ENCODE assay signal across 1 cellular context in the genomic region with DNA sequence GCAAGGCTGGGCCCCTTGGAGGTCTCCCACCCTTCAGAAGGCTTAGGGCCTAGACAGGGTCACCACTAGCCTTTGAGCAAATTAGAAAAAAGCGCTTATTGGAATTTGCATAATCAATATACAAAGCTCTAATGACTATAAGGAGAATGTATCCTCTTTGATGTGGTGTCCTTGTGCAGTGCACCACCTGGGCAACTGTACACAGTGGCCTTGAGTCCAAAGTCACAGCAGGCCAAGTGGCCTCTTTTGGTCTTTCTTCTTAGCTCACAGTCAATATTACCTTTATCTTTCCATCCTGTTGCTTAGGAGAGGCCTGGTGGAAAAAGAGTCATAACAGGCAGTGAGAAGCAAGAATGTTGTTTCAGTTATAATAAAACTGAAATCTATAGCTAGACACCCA.
TF ChIP-seq lines count a peak whose summit lies in the region.

No MANE protein-coding gene starts in this region.

TF ChIP-seq in HepG2, 621 proteins besides CTCF, POLR2A, EP300 and RAD21 (continued from another document):
- TF ChIP-seq, protein P1, sequence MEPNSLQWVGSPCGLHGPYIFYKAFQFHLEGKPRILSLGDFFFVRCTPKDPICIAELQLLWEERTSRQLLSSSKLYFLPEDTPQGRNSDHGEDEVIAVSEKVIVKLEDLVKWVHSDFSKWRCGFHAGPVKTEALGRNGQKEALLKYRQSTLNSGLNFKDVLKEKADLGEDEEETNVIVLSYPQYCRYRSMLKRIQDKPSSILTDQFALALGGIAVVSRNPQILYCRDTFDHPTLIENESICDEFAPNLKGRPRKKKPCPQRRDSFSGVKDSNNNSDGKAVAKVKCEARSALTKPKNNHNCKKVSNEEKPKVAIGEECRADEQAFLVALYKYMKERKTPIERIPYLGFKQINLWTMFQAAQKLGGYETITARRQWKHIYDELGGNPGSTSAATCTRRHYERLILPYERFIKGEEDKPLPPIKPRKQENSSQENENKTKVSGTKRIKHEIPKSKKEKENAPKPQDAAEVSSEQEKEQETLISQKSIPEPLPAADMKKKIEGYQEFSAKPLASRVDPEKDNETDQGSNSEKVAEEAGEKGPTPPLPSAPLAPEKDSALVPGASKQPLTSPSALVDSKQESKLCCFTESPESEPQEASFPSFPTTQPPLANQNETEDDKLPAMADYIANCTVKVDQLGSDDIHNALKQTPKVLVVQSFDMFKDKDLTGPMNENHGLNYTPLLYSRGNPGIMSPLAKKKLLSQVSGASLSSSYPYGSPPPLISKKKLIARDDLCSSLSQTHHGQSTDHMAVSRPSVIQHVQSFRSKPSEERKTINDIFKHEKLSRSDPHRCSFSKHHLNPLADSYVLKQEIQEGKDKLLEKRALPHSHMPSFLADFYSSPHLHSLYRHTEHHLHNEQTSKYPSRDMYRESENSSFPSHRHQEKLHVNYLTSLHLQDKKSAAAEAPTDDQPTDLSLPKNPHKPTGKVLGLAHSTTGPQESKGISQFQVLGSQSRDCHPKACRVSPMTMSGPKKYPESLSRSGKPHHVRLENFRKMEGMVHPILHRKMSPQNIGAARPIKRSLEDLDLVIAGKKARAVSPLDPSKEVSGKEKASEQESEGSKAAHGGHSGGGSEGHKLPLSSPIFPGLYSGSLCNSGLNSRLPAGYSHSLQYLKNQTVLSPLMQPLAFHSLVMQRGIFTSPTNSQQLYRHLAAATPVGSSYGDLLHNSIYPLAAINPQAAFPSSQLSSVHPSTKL (CRISPR knock-in tag; IDR thresholded peaks at IDR 0.05), result peak; percentile 29; the same call in 1 of the 2 replicates
- TF ChIP-seq FOXA1 (IDR thresholded peaks at IDR 0.05), result no peak
- peak; percentile 65 for TF ChIP-seq FOXA1 (CRISPR knock-in tag; IDR thresholded peaks at IDR 0.05)
- TF ChIP-seq NR2F1 (CRISPR knock-in tag; IDR thresholded peaks at IDR 0.05), result peak in 1 of 2 experiments; percentile 41; a peak in 2 of 4 replicates
- no peak for TF ChIP-seq ARNTL (CRISPR knock-in tag; IDR thresholded peaks at IDR 0.05)
- TF ChIP-seq NCOR1 (IDR thresholded peaks at IDR 0.05; ENCODE audit: borderline replicate concordance, low read length), result peak; percentile 69
- TF ChIP-seq ZNF225 (CRISPR knock-in tag; IDR thresholded peaks at IDR 0.05), result no peak
- TF ChIP-seq CHCHD3 (CRISPR knock-in tag; IDR thresholded peaks at IDR 0.05), result no peak
